19 cellular contexts compared by ENCODE assay signal in the genomic region with DNA sequence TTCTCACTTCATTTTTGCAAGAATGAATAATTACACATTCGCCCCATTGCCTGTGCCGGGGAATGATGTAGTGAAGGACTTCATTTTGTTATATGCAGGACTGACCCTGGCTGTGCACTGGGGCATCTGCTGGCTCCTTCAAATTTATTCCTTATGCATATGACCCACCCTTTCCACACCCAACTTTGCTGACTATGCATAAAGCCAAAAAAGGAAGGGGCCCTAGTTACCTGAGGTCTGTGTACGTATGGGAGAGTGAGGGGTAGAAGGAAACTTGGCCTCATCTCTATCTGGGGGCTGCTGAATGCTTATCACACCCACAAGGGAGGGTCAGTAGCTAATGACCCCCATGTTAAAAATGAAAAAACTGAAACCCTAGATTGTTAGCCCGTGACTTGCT.
DNase-seq lines count a peak whose midpoint lies in the region; ATAC-seq, FAIRE-seq and TF ChIP-seq lines count a peak whose summit lies in the region.
"Had no signal": no experiment of that assay in that cellular context is flagged by ENCODE, and none has a peak within 500 bp of the region (broad histone marks: within the 10 kb centered on the region; RNA-seq: fewer than 3 reads in every experiment).

No MANE protein-coding gene starts in this region.

- H2AK5ac ChIP-seq in H1 (ENCODE audit: low read depth, low read length): peak overlapping the region; percentile 79; the same call in 1 of the 2 replicates

- H2BK20ac ChIP-seq in H1 (ENCODE audit: low read length): peak overlapping the region; percentile 96

- H2BK12ac ChIP-seq in H1 (ENCODE audit: low read depth, low read length): peak overlapping the region; percentile 82; the same call in 1 of the 2 replicates

- no peak overlapping the region for H2AFZ ChIP-seq in HepG2 (ENCODE audit: low read length)
- no peak overlapping the region for H2AFZ ChIP-seq in H1 (ENCODE audit: low read length)

- no peak for DNase-seq in HepG2 (ENCODE audit: low spot score)
- no peak for DNase-seq in right lobe of liver
- DNase-seq in H1 (ENCODE audit: low read depth in 1 of 2, low spot score in 2 of 2): no peak
- no peak for DNase-seq in DMS79 treated with DMSO at 0.1 percent for 48 hours (lab: John Stamatoyannopoulos, UW)
- no peak for DNase-seq in NCI-H748 (lab: John Stamatoyannopoulos, UW; ENCODE audit: unreplicated experiment)
- DNase-seq: CD8-positive, alpha-beta T cell; DMS 273 treated with DMSO at 0.1 percent for 48 hours; DMS53; GDM1; HCEC 1CT; Kasumi-1; KBM-7 had no signal

- H3K14ac ChIP-seq in H1 (ENCODE audit: insufficient read length): no peak overlapping the region

- peaks cover 0 to 7% of the 10 kb centered on the region in 2 experiments; a peak in 2 of 5 replicates for H3K27me3 ChIP-seq in HepG2 (ENCODE audit: control insufficient read depth in 1 of 2, insufficient read depth in 2 of 2, low read length in 2 of 2)
- no peaks in the 10 kb centered on the region for H3K27me3 ChIP-seq in right lobe of liver
- no peaks in the 10 kb centered on the region for H3K27me3 ChIP-seq in HUES64 (ENCODE audit: insufficient read depth, low read length)
- H3K27me3 ChIP-seq in H1 (replicated peaks in 1 of 4; ENCODE audit: control insufficient read depth in 3 of 4, extremely low read depth in 1 of 4, insufficient read depth in 3 of 4, low read length in 3 of 4): no peaks in the 10 kb centered on the region
- H3K27me3 ChIP-seq: BLaER1 treated with 17β-estradiol and CSF1 and Interleukin-3, amounts not matched to agents 10 nM and 100 nM had no signal

- BruUV-seq in HepG2 (replicated peaks; lab: Mats Ljungman, UMichigan): no TSS peak

- no peak overlapping the region for H3K23ac ChIP-seq in H1 (ENCODE audit: insufficient read length)

- ATAC-seq in HepG2: no peak
- ATAC-seq in right lobe of liver: no peak
- ATAC-seq in HG02870 (IDR thresholded peaks at IDR 0.05; ENCODE audit: unreplicated experiment): no peak
- ATAC-seq: CD8-positive, alpha-beta T cell had no signal

- H3K9ac ChIP-seq in HepG2 (ENCODE audit: insufficient read depth, low read depth, low read length) (no peak overlapping the region), HUES64 (ENCODE audit: low read depth, low read length) (0 out of 2 replicates have a peak overlapping the region, but pooled peaks have one; percentile 78), H1 (replicated peaks in 1 of 4; ENCODE audit: extremely low read depth in 1 of 4, low read depth in 3 of 4, low read length in 3 of 4) (no peak overlapping the region)
- H3K9ac ChIP-seq: BLaER1 treated with 17β-estradiol and CSF1 and Interleukin-3, amounts not matched to agents 10 nM and 100 nM had no signal

- CTCF ChIA-PET in HepG2 (lab: Yijun Ruan, JAX; ENCODE audit: low intra/inter-chr PET ratio, low total read pairs): no interaction called here
- CTCF ChIA-PET in H1 (lab: Charles Lee; ENCODE audit: partially characterized antibody): interaction anchor here (1.0 kb wide), 1 partner anchor 12 kb away, joined by 4 read pairs; no protein-coding TSS in a partner anchor

- TF ChIP-seq RAD21 in HepG2 (CRISPR knock-in tag; IDR thresholded peaks at IDR 0.05): no peak
- TF ChIP-seq RAD21 in H1 (IDR thresholded peaks at IDR 0.05 in 1 of 2, conservative IDR thresholded peaks at IDR 0.05 in 1 of 2; ENCODE audit: low read depth in 2 of 2, low read length in 2 of 2): no peak

- H4K5ac ChIP-seq in H1 (ENCODE audit: insufficient read length, low read depth, low read length): no peak overlapping the region

- H3K56ac ChIP-seq in H1 (replicated peaks; ENCODE audit: insufficient read length, low read depth, low read length): no peak overlapping the region

- peak overlapping the region; percentile 3 for H4K91ac ChIP-seq in H1 (replicated peaks; ENCODE audit: insufficient read length, low read length)

- H2BK15ac ChIP-seq in H1 (ENCODE audit: low read length): no peak overlapping the region

- H3K4me1 ChIP-seq in HepG2 (ENCODE audit: insufficient read depth, low read length) (no peaks in the 10 kb centered on the region), right lobe of liver (no peaks in the 10 kb centered on the region), HUES64 (ENCODE audit: insufficient read depth, low read length) (peaks cover 33% of the 10 kb centered on the region), H1 (replicated peaks in 1 of 4; ENCODE audit: control insufficient read depth in 3 of 4, insufficient read depth in 4 of 4, low read length in 3 of 4) (peaks cover 0 to 4% (median 3%) of the 10 kb centered on the region in 4 experiments; a peak in 3 of 7 replicates)

- H3K27ac ChIP-seq in HepG2 (ENCODE audit: extremely low read length, insufficient read depth, low read length) (no peak overlapping the region), right lobe of liver (no peak overlapping the region), HUES64 (ENCODE audit: low read depth, low read length) (no peak overlapping the region), H1 (ENCODE audit: low read depth, low read length) (no peak overlapping the region)
- H3K27ac ChIP-seq: 22Rv1; BLaER1 treated with 17β-estradiol and CSF1 and Interleukin-3, amounts not matched to agents 10 nM and 100 nM; HL-60 had no signal

- no peak overlapping the region for H3K4ac ChIP-seq in H1 (replicated peaks; ENCODE audit: insufficient read length, low read depth, low read length)

- H3K4me3 ChIP-seq in HepG2 (replicated peaks in 1 of 3; ENCODE audit: insufficient read depth in 1 of 3, low read depth in 2 of 3, low read length in 3 of 3) (no peak overlapping the region), right lobe of liver (no peak overlapping the region), HUES64 (ENCODE audit: low read length) (no peak overlapping the region), H1 (ENCODE audit: extremely low read depth in 1 of 4, insufficient read depth in 2 of 4, low read depth in 3 of 4, low read length in 4 of 4) (no peak overlapping the region)
- H3K4me3 ChIP-seq: BLaER1 treated with 17β-estradiol and CSF1 and Interleukin-3, amounts not matched to agents 10 nM and 100 nM had no signal

- no peak for TF ChIP-seq POLR2A in HepG2 (IDR thresholded peaks at IDR 0.05; ENCODE audit: insufficient read depth in 1 of 2, low read depth in 2 of 2, low read length in 2 of 2)
- TF ChIP-seq POLR2A in right lobe of liver (IDR thresholded peaks at IDR 0.05): no peak
- TF ChIP-seq POLR2A in H1 (IDR thresholded peaks at IDR 0.05; ENCODE audit: control extremely low read depth in 1 of 2, low read depth in 2 of 2, low read length in 2 of 2): no peak

- WGBS in HepG2 (ENCODE audit: low lambda C conversion rate): 37% methylated on average over 4 of the region's 4 CpGs
- WGBS in right lobe of liver (ENCODE audit: insufficient coverage, low coverage, low lambda C conversion rate, missing lambda C conversion rate): 60% methylated on average over 4 of the region's 4 CpGs
- 83% methylated on average over 4 of the region's 4 CpGs for WGBS in HUES64
- WGBS in H1 (ENCODE audit: extremely low coverage in 1 of 2, insufficient coverage in 1 of 2, insufficient read length in 1 of 2, insufficient replicate concordance in 2 of 2, low coverage in 1 of 2, low lambda C conversion rate in 2 of 2, missing lambda C conversion rate in 1 of 2), 2 experiments: 92% methylated on average over 3 of the region's 4 CpGs; no CpG with 5 or more reads in 1 of the 2 experiments

- H3K36me3 ChIP-seq in HepG2 (replicated peaks in 1 of 2; ENCODE audit: control insufficient read depth in 1 of 2, insufficient read depth in 2 of 2, low read length in 2 of 2): no peaks in the 10 kb centered on the region
- no peaks in the 10 kb centered on the region for H3K36me3 ChIP-seq in right lobe of liver
- H3K36me3 ChIP-seq in HUES64 (ENCODE audit: insufficient read depth, low read length): no peaks in the 10 kb centered on the region
- no peaks in the 10 kb centered on the region for H3K36me3 ChIP-seq in H1 (ENCODE audit: control insufficient read depth in 2 of 4, insufficient read depth in 4 of 4, low read length in 3 of 4)
- H3K36me3 ChIP-seq: BLaER1 treated with 17β-estradiol and CSF1 and Interleukin-3, amounts not matched to agents 10 nM and 100 nM had no signal

- TF ChIP-seq EP300 in HepG2 (IDR thresholded peaks at IDR 0.05; ENCODE audit: low read depth in 2 of 2, low read length in 2 of 2): no peak
- TF ChIP-seq EP300 in HepG2 (CRISPR knock-in tag; IDR thresholded peaks at IDR 0.05; ENCODE audit: borderline replicate concordance): no peak
- TF ChIP-seq EP300 in H1 (IDR thresholded peaks at IDR 0.05; ENCODE audit: borderline replicate concordance in 1 of 2, low read depth in 2 of 2, low read length in 2 of 2): no peak

- TF ChIP-seq CTCF in HepG2 (CRISPR knock-in tag; IDR thresholded peaks at IDR 0.05) (no peak), right lobe of liver (IDR thresholded peaks at IDR 0.05) (no peak), H1 (IDR thresholded peaks at IDR 0.05; ENCODE audit: control extremely low read depth in 1 of 3, insufficient read depth in 1 of 3, low read depth in 1 of 3, low read length in 3 of 3) (no peak)

- POLR2A ChIA-PET in HepG2 (lab: Yijun Ruan, JAX) (no interaction called here), H1 (lab: Charles Lee; ENCODE audit: partially characterized antibody) (interaction anchor here (0.6 to 1.1 kb wide), 4 partner anchors 9 to 340 kb away, joined by 3 read pairs; no protein-coding TSS in a partner anchor)

- FAIRE-seq in HepG2 (lab: Jason Lieb, UNC) (no peak), H1 (lab: Jason Lieb, UNC) (no peak)
- FAIRE-seq: GM12892, GM18507 had no signal

- no peak overlapping the region for H3K18ac ChIP-seq in H1 (ENCODE audit: extremely low read depth, low read length)

- peak overlapping the region; percentile 82; the same call in 1 of the 2 replicates for H2BK5ac ChIP-seq in H1 (ENCODE audit: low read depth, low read length)

- intact Hi-C loops in HepG2 (cut with micrococcal nuclease; ENCODE audit: unreplicated experiment): no loop called here
- intact Hi-C loops in right lobe of liver (cut with DNase I): no loop called here

- H3K79me2 ChIP-seq in HepG2 (ENCODE audit: insufficient read depth, low read length) (no peaks in the 10 kb centered on the region), H1 (ENCODE audit: control insufficient read depth in 1 of 2, insufficient read depth in 2 of 2, low read length in 2 of 2) (no peaks in the 10 kb centered on the region)

- no peaks in the 10 kb centered on the region for H3K9me3 ChIP-seq in HepG2 (ENCODE audit: low read length)
- H3K9me3 ChIP-seq in right lobe of liver: no peaks in the 10 kb centered on the region
- H3K9me3 ChIP-seq in HUES64 (ENCODE audit: insufficient read depth, low read depth, low read length): no peaks in the 10 kb centered on the region
- H3K9me3 ChIP-seq in H1 (ENCODE audit: insufficient read depth in 2 of 2, low read depth in 1 of 2, low read length in 1 of 2): no peaks in the 10 kb centered on the region

- H4K8ac ChIP-seq in H1 (ENCODE audit: extremely low read depth, insufficient read depth, low read length): no peak overlapping the region

- H3K79me1 ChIP-seq in H1 (ENCODE audit: low read depth, low read length): no peaks in the 10 kb centered on the region

- H2BK120ac ChIP-seq in H1 (replicated peaks; ENCODE audit: low read depth, low read length): peak overlapping the region; percentile 85

- no peaks in the 10 kb centered on the region for H4K20me1 ChIP-seq in HepG2 (ENCODE audit: insufficient read depth, low read length)
- H4K20me1 ChIP-seq in H1 (replicated peaks in 1 of 2; ENCODE audit: control insufficient read depth in 1 of 2, insufficient read depth in 2 of 2, low read length in 2 of 2): no peaks in the 10 kb centered on the region
- H4K20me1 ChIP-seq: BLaER1 treated with 17β-estradiol and CSF1 and Interleukin-3, amounts not matched to agents 10 nM and 100 nM had no signal

- no peak overlapping the region for H3K4me2 ChIP-seq in HepG2 (ENCODE audit: low read depth, low read length)
- no peak overlapping the region for H3K4me2 ChIP-seq in H1 (ENCODE audit: insufficient read depth in 1 of 2, low read depth in 2 of 2, low read length in 2 of 2)
- H3K4me2 ChIP-seq: BLaER1 treated with 17β-estradiol and CSF1 and Interleukin-3, amounts not matched to agents 10 nM and 100 nM had no signal

- no peaks in the 10 kb centered on the region for H3K23me2 ChIP-seq in H1 (ENCODE audit: low read depth, low read length)

- in situ Hi-C loops in HepG2 (cut with HindIII; ENCODE audit: extremely low pct_ligation_motif_present, low pct_unique_long_range_greater_than_20kb): no loop called here
